1 cellular context compared by ENCODE assay signal in the genomic region with DNA sequence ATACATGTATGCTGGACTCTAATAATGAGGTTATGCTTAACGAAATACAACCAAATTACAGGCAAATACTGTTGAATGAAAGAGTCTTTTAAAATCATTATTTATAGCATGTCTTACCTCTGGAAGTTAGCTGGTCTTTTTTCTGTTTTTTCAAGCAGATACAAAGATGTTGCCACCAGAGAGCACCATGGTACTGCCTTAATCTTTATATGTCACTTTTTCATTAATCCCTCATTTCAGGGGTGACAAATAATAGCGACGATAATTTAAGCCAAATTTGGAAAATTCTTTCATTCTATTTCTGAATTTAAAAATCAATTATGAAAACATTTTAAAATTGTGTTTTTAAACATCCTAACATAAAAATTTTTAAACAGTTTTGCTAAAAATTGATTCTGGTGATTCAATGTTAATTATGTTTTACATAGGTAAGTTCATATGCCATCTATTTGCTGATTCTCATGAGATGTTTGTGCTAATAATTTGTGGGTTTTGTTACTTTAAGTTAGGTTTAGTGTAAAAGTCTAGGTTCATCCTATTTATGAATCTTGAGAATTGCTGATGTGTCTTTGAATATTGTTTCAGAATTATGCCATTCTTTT.
A peak's percentile ranks its signal among the peaks of the same experiment; 100 is the strongest.
TF ChIP-seq lines count a peak whose summit lies in the region.

No MANE protein-coding gene starts in this region.

TF ChIP-seq in HepG2, 621 proteins besides CTCF, POLR2A, EP300 and RAD21 (continued from another document):
- no peak for TF ChIP-seq ZNF251 (CRISPR knock-in tag; IDR thresholded peaks at IDR 0.05)
- no peak for TF ChIP-seq JUNB (CRISPR knock-in tag; IDR thresholded peaks at IDR 0.05; ENCODE audit: borderline replicate concordance)
- TF ChIP-seq MTA3 (CRISPR knock-in tag; IDR thresholded peaks at IDR 0.05): no peak
- peak; percentile 71 for TF ChIP-seq STAG1 (CRISPR knock-in tag; IDR thresholded peaks at IDR 0.05)
